1 cellular context compared by ENCODE assay signal in genomic region chr6:144064402-144064830, GRCh38.
TF ChIP-seq lines count a peak whose summit lies in the region.

No MANE protein-coding gene starts in this region.

TF ChIP-seq in endothelial cell of umbilical vein, 7 proteins besides CTCF, POLR2A, EP300 and RAD21:
- TF ChIP-seq EZH2 (IDR thresholded peaks at IDR 0.05; ENCODE audit: borderline replicate concordance, low read depth, low read length, severe bottlenecking) (peak; percentile 48), POLR2AphosphoS5 (IDR thresholded peaks at IDR 0.05; ENCODE audit: insufficient read depth, low read depth, low read length) (no peak)
